ENCODE assay signal across 30 cellular contexts in genomic region chr17:76549215-76549518, GRCh38. TPM values are rescaled to one million over a fixed set of nuclear protein-coding genes. Genes with fewer than 3 reads are reported as not detected.
"Had no signal": no experiment of that assay in that cellular context is flagged by ENCODE, and none has a peak within 500 bp of the region (broad histone marks: within the 10 kb centered on the region; RNA-seq: fewer than 3 reads in every experiment).

No MANE protein-coding gene starts in this region.

- H3K9me3 Mint-ChIP-seq: effector memory CD8-positive, alpha-beta T cell; natural killer cell treated with Interleukin-12 subunit alpha and Interleukin-12 subunit beta and Interleukin-15 and Interleukin-18, amount 100 ng/mL, for 72 hours; stimulated activated memory B cell treated with anti-CD40 and anti-IgM and Interleukin-4, amounts not matched to agents 10 μg/mL and 1 μg/mL and 100 μg/mL, for 72 hours; stimulated activated naive CD8-positive, alpha-beta T cell treated with anti-CD3 and anti-CD28 coated beads, Interleukin-15, amount 100 ng/mL, for 72 hours had no signal

- H3K27ac ChIP-seq: coronary artery, gastroesophageal sphincter, lower lobe of right lung, thyroid gland, WERI-Rb-1 had no signal

- H3K27me3 Mint-ChIP-seq: activated naive CD8-positive, alpha-beta T cell; effector memory CD8-positive, alpha-beta T cell; natural killer cell treated with Interleukin-12 subunit alpha and Interleukin-12 subunit beta and Interleukin-15 and Interleukin-18, amount 100 ng/mL, for 72 hours; stimulated activated memory B cell treated with anti-CD40 and anti-IgM and Interleukin-4, amounts not matched to agents 10 μg/mL and 1 μg/mL and 100 μg/mL, for 72 hours; stimulated activated naive CD8-positive, alpha-beta T cell treated with anti-CD3 and anti-CD28 coated beads, Interleukin-15, amount 100 ng/mL, for 72 hours had no signal

- DNase-seq: activated CD4-positive, alpha-beta T cell treated with anti-CD3 and anti-CD28 coated beads for 48 hours; activated CD4-positive, alpha-beta T cell treated with anti-CD3 and anti-CD28 coated beads, Interleukin-2, amount 50 U/mL, for 48 hours; activated CD8-positive, alpha-beta memory T cell treated with anti-CD3 and anti-CD28 coated beads for 24 hours; activated effector memory CD4-positive, alpha-beta T cell treated with Interleukin-2 at 50 U/mL for 16 hours; activated naive CD4-positive, alpha-beta T cell treated with Interleukin-2 at 50 U/mL for 16 hours; aorta; body of pancreas; dorsolateral prefrontal cortex; effector memory CD8-positive, alpha-beta T cell; hippocampal formation; lower lobe of right lung; mucosa of descending colon; stimulated activated CD4-positive, alpha-beta T cell treated with anti-CD3 and anti-CD28 coated beads, Interleukin-4, amount 100 ng/mL, for 4 hours; stimulated activated CD8-positive, alpha-beta memory T cell treated with anti-CD3 and anti-CD28 coated beads, Interleukin-4, amount 100 ng/mL, for 48 hours; stimulated activated naive CD8-positive, alpha-beta T cell treated with anti-CD3 and anti-CD28 coated beads, Interleukin-15, amount 100 ng/mL, for 72 hours; thyroid gland; upper lobe of left lung; WERI-Rb-1 had no signal

- H3K27ac Mint-ChIP-seq: activated naive CD8-positive, alpha-beta T cell; effector memory CD8-positive, alpha-beta T cell; natural killer cell treated with Interleukin-12 subunit alpha and Interleukin-12 subunit beta and Interleukin-15 and Interleukin-18, amount 100 ng/mL, for 72 hours; stimulated activated memory B cell treated with anti-CD40 and anti-IgM and Interleukin-4, amounts not matched to agents 10 μg/mL and 1 μg/mL and 100 μg/mL, for 72 hours; stimulated activated naive CD8-positive, alpha-beta T cell treated with anti-CD3 and anti-CD28 coated beads, Interleukin-15, amount 100 ng/mL, for 72 hours had no signal

- H3K4me3 Mint-ChIP-seq: activated naive CD8-positive, alpha-beta T cell; effector memory CD8-positive, alpha-beta T cell; natural killer cell treated with Interleukin-12 subunit alpha and Interleukin-12 subunit beta and Interleukin-15 and Interleukin-18, amount 100 ng/mL, for 72 hours; stimulated activated memory B cell treated with anti-CD40 and anti-IgM and Interleukin-4, amounts not matched to agents 10 μg/mL and 1 μg/mL and 100 μg/mL, for 72 hours; stimulated activated naive CD8-positive, alpha-beta T cell treated with anti-CD3 and anti-CD28 coated beads, Interleukin-15, amount 100 ng/mL, for 72 hours had no signal

- H3K36me3 ChIP-seq: cardiac muscle cell, gastroesophageal sphincter, lower lobe of right lung, thyroid gland, upper lobe of left lung, WERI-Rb-1 had no signal

- ATAC-seq: activated CD4-positive, CD25-positive, alpha-beta regulatory T cell treated with anti-CD3 and anti-CD28 coated beads, Interleukin-2, amount 50 U/mL, for 24 hours; body of pancreas; effector memory CD8-positive, alpha-beta T cell; gastroesophageal sphincter; lower lobe of right lung; mucosa of descending colon; natural killer cell treated with Interleukin-12 subunit alpha and Interleukin-12 subunit beta and Interleukin-15 and Interleukin-18, amount 100 ng/mL, for 72 hours; sciatic nerve; stimulated activated memory B cell treated with anti-CD40 and anti-IgM and Interleukin-4, amounts not matched to agents 10 μg/mL and 1 μg/mL and 100 μg/mL, for 72 hours; stimulated activated naive CD8-positive, alpha-beta T cell treated with anti-CD3 and anti-CD28 coated beads, Interleukin-15, amount 100 ng/mL, for 72 hours had no signal

- H3K4me3 ChIP-seq: body of pancreas, cardiac muscle cell, coronary artery, dorsolateral prefrontal cortex, gastroesophageal sphincter, mucosa of descending colon, skin epidermis, thyroid gland had no signal

- H3K9me3 ChIP-seq: body of pancreas, gastroesophageal sphincter, lower lobe of right lung, mucosa of descending colon, thyroid gland, upper lobe of left lung had no signal

- H3K27me3 ChIP-seq: cardiac muscle cell, dorsolateral prefrontal cortex, thyroid gland, upper lobe of left lung had no signal

- H3K36me3 Mint-ChIP-seq: activated naive CD8-positive, alpha-beta T cell; natural killer cell treated with Interleukin-12 subunit alpha and Interleukin-12 subunit beta and Interleukin-15 and Interleukin-18, amount 100 ng/mL, for 72 hours; stimulated activated memory B cell treated with anti-CD40 and anti-IgM and Interleukin-4, amounts not matched to agents 10 μg/mL and 1 μg/mL and 100 μg/mL, for 72 hours had no signal

RNA-seq across cellular contexts. Expression of gene PRCD, which starts 9.3 kb away (rescaled TPM):
- total RNA-seq: kidney epithelial cell; myocyte; T-helper 1 cell treated with Interleukin-12 subunit alpha and Interleukin-12 subunit beta and Interleukin-4 antibody, amounts not matched to agents 30 ng/mL and 1 ng/mL, for 36 hours had no signal
- polyA plus RNA-seq: aorta had no signal

RNA-seq across cellular contexts. Expression of gene ST6GALNAC2, which starts 36.5 kb away (rescaled TPM):
- total RNA-seq: T-helper 1 cell treated with Interleukin-12 subunit alpha and Interleukin-12 subunit beta and Interleukin-4 antibody, amounts not matched to agents 30 ng/mL and 1 ng/mL, for 36 hours had no signal
